1 cellular context compared by ENCODE assay signal in the genomic region with DNA sequence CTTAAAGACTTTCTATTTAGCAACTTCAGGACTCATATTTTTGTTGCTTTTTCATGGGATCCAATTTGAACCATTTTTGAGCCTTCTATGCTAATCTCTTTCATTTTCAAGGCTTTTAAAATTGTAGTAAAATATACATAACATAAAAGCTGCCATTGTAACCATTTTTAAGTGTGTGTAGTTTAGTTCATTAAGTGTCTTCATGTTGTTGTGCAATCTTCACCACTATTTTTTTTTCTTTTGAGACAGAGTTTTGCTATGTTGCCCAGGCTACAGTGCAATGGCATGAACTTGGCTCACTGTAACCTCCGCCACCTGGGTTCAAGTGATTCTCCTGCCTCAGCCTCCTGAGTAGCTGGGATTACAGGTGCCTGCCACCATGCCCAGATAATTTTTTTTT.
A peak's percentile ranks its signal among the peaks of the same experiment; 100 is the strongest.
TF ChIP-seq lines count a peak whose summit lies in the region.

No MANE protein-coding gene starts in this region.

TF ChIP-seq in HepG2, 621 proteins besides CTCF, POLR2A, EP300 and RAD21 (continued from another document):
- TF ChIP-seq CEBPB (IDR thresholded peaks at IDR 0.05; ENCODE audit: borderline replicate concordance, low read depth, low read length), result peak; percentile 27; the same call in 1 of the 2 replicates
TF ChIP-seq in HepG2: peak in this region for 1.
